23 cellular contexts compared by ENCODE assay signal in genomic region chr17:48549909-48550308, GRCh38. TPM values are rescaled to one million over a fixed set of nuclear protein-coding genes. Genes with fewer than 3 reads are reported as not detected.
A peak's percentile ranks its signal among the peaks of the same experiment; 100 is the strongest.
DNase-seq lines count a peak whose midpoint lies in the region; FAIRE-seq and TF ChIP-seq lines count a peak whose summit lies in the region.
"Had no signal": no experiment of that assay in that cellular context is flagged by ENCODE, and none has a peak within 500 bp of the region (broad histone marks: within the 10 kb centered on the region; RNA-seq: fewer than 3 reads in every experiment).

No MANE protein-coding gene starts in this region.

- TF ChIP-seq CTCF in endothelial cell of umbilical vein (IDR thresholded peaks at IDR 0.05; ENCODE audit: extremely low read depth in 1 of 2, insufficient read depth in 1 of 2, low read depth in 1 of 2, low read length in 2 of 2) (no peak), mesothelial cell of epicardium (IDR thresholded peaks at IDR 0.05; ENCODE audit: unreplicated experiment) (no peak), transverse colon (IDR thresholded peaks at IDR 0.05) (no peak)

- in situ Hi-C loops in transverse colon (cut with MboI; ENCODE audit: low pct_ligation_motif_present in 1 of 4, low pct_unique_long_range_greater_than_20kb in 1 of 4, low sequenced_read_pairs in 3 of 4): no loop called here

- FAIRE-seq in endothelial cell of umbilical vein (lab: Jason Lieb, UNC): no peak
- FAIRE-seq: RCC 7860 had no signal

- TF ChIP-seq EP300 in transverse colon (IDR thresholded peaks at IDR 0.05; ENCODE audit: low read depth): no peak

- no peaks in the 10 kb centered on the region for H3K9me3 Mint-ChIP-seq in mesothelial cell of epicardium
- H3K9me3 Mint-ChIP-seq: activated CD4-positive, alpha-beta memory T cell treated with anti-CD3 and anti-CD28 coated beads for 36 hours; activated naive CD4-positive, alpha-beta T cell treated with anti-CD3 and anti-CD28 coated beads, Interleukin-2, amount 50 U/mL, for 72 hours; activated T-cell treated with anti-CD3 and anti-CD28 coated beads, Interleukin-2, amount 50 U/mL, for 24 hours had no signal

- H3K4me3 Mint-ChIP-seq in mesothelial cell of epicardium: peak overlapping the region; percentile 49
- H3K4me3 Mint-ChIP-seq: activated CD4-positive, alpha-beta memory T cell treated with anti-CD3 and anti-CD28 coated beads for 36 hours; activated T-cell treated with anti-CD3 and anti-CD28 coated beads, Interleukin-2, amount 50 U/mL, for 24 hours; neural progenitor cell had no signal

- peaks cover 10 to 14% of the 10 kb centered on the region in 2 experiments for H3K36me3 ChIP-seq in endothelial cell of umbilical vein (ENCODE audit: control insufficient read depth in 2 of 2, extremely low read depth in 1 of 2, insufficient read depth in 2 of 2, low read length in 2 of 2)
- H3K36me3 ChIP-seq in transverse colon: no peaks in the 10 kb centered on the region
- H3K36me3 ChIP-seq in H7 (replicated peaks; ENCODE audit: control insufficient read depth, insufficient read depth, low read length): no peaks in the 10 kb centered on the region
- H3K36me3 ChIP-seq: BLaER1, neural progenitor cell had no signal

- H3K9ac ChIP-seq in endothelial cell of umbilical vein (replicated peaks; ENCODE audit: extremely low read depth, insufficient read depth, low read length): no peak overlapping the region
- H3K9ac ChIP-seq: BLaER1, neural progenitor cell had no signal

- H3K4me1 Mint-ChIP-seq in mesothelial cell of epicardium: peaks cover 88% of the 10 kb centered on the region

- H3K4me1 ChIP-seq in endothelial cell of umbilical vein (ENCODE audit: control insufficient read depth, extremely low read depth, insufficient read depth, low read length) (peaks cover 43% of the 10 kb centered on the region), transverse colon (peaks cover 28 to 82% (median 44%) of the 10 kb centered on the region in 4 donors)
- H3K4me1 ChIP-seq: BLaER1, neural progenitor cell had no signal

- BruUV-seq in endothelial cell of umbilical vein (replicated peaks; lab: Mats Ljungman, UMichigan): TSS peak; percentile 12

- H3K27me3 Mint-ChIP-seq in mesothelial cell of epicardium (ENCODE audit: low read depth): peaks cover 1% of the 10 kb centered on the region

- no peak overlapping the region for H3K4me3 ChIP-seq in endothelial cell of umbilical vein (replicated peaks in 1 of 3; ENCODE audit: insufficient read depth in 1 of 3, low read depth in 1 of 3, low read length in 3 of 3)
- H3K4me3 ChIP-seq in transverse colon: no peak overlapping the region
- no peak overlapping the region for H3K4me3 ChIP-seq in H7 (ENCODE audit: insufficient read depth, low read depth, low read length)
- H3K4me3 ChIP-seq: BLaER1, HAP-1, neural progenitor cell had no signal

- H2AFZ ChIP-seq in endothelial cell of umbilical vein (ENCODE audit: low read depth, low read length): no peak overlapping the region
- H2AFZ ChIP-seq: neural progenitor cell had no signal

- no peak overlapping the region for H3K4me2 ChIP-seq in endothelial cell of umbilical vein (ENCODE audit: insufficient read depth, low read length)
- H3K4me2 ChIP-seq: BLaER1, neural progenitor cell had no signal

- H3K27ac ChIP-seq in endothelial cell of umbilical vein (ENCODE audit: insufficient read depth, low read depth, low read length) (no peak overlapping the region), transverse colon (peak overlapping the region; percentile 89 to 95 (median 94))
- H3K27ac ChIP-seq: BLaER1, foreskin keratinocyte, neural progenitor cell had no signal

- H3K36me3 Mint-ChIP-seq in mesothelial cell of epicardium: peaks cover 19% of the 10 kb centered on the region
- H3K36me3 Mint-ChIP-seq: activated CD4-positive, alpha-beta memory T cell treated with anti-CD3 and anti-CD28 coated beads for 36 hours; activated naive CD4-positive, alpha-beta T cell treated with anti-CD3 and anti-CD28 coated beads, Interleukin-2, amount 50 U/mL, for 72 hours; neural progenitor cell had no signal

- H3K9me3 ChIP-seq in endothelial cell of umbilical vein (replicated peaks; ENCODE audit: control insufficient read depth, insufficient read depth, low read length) (no peaks in the 10 kb centered on the region), transverse colon (no peaks in the 10 kb centered on the region)
- H3K9me3 ChIP-seq: BLaER1, HAP-1 had no signal

- WGBS in transverse colon (ENCODE audit: low coverage in 1 of 2), 2 donors: 76 to 84% methylated on average over 6 to 7 of the region's 7 CpGs

- TF ChIP-seq POLR2A in endothelial cell of umbilical vein (IDR thresholded peaks at IDR 0.05; ENCODE audit: low read depth, low read length) (no peak), transverse colon (IDR thresholded peaks at IDR 0.05) (no peak)

- DNase-seq in M059J (ENCODE audit: low read depth) (peak; percentile 75), endothelial cell of umbilical vein (ENCODE audit: low read depth, low spot score) (no peak), mesothelial cell of epicardium (ENCODE audit: low spot score in 2 of 2, unreplicated experiment in 2 of 2) (no peak), transverse colon (no peak), DMS 273 treated with DMSO at 0.1 percent for 48 hours (lab: John Stamatoyannopoulos, UW) (no peak), NCI-H774 (lab: John Stamatoyannopoulos, UW) (no peak), H7 (no peak)
- DNase-seq in activated CD4-positive, alpha-beta T cell treated with anti-CD3 and anti-CD28 coated beads for 48 hours: no peak
- DNase-seq: activated CD4-positive, alpha-beta memory T cell treated with anti-CD3 and anti-CD28 coated beads for 36 hours; activated T-cell treated with anti-CD3 and anti-CD28 coated beads, Interleukin-2, amount 50 U/mL, for 24 hours; caudate nucleus; DMS153; effector CD8-positive, alpha-beta T cell; foreskin keratinocyte; NCI-H2171; stimulated activated CD4-positive, alpha-beta T cell treated with anti-CD3 and anti-CD28 coated beads, Interleukin-2, amount 100 ng/mL, for 24 hours had no signal

- intact Hi-C loops in endothelial cell of umbilical vein (cut with micrococcal nuclease) (loop anchor here (2.0 kb wide), 1 partner anchor 13 kb away; no protein-coding TSS in a partner anchor), transverse colon (cut with DNase I; ENCODE audit: low total_unique reads) (no loop called here)

- POLR2A ChIA-PET in endothelial cell of umbilical vein (lab: Charles Lee): no interaction called here

- no peaks in the 10 kb centered on the region for H3K9me1 ChIP-seq in endothelial cell of umbilical vein (replicated peaks; ENCODE audit: control insufficient read depth, extremely low read depth, insufficient read depth, low read length)

- peak overlapping the region; percentile 99 for H3K27ac Mint-ChIP-seq in mesothelial cell of epicardium
- H3K27ac Mint-ChIP-seq: activated CD4-positive, alpha-beta memory T cell treated with anti-CD3 and anti-CD28 coated beads for 36 hours; activated naive CD4-positive, alpha-beta T cell treated with anti-CD3 and anti-CD28 coated beads, Interleukin-2, amount 50 U/mL, for 72 hours; activated T-cell treated with anti-CD3 and anti-CD28 coated beads, Interleukin-2, amount 50 U/mL, for 24 hours; neural progenitor cell had no signal

- dilution Hi-C loops in endothelial cell of umbilical vein (cut with MboI; ENCODE audit: extremely low pct_ligation_motif_present, low sequenced_read_pairs): no loop called here

- peaks cover 49% of the 10 kb centered on the region for H3K79me2 ChIP-seq in endothelial cell of umbilical vein (ENCODE audit: control insufficient read depth, insufficient read depth, low read length)

- CTCF ChIA-PET in endothelial cell of umbilical vein (lab: Charles Lee): interaction anchor here (3.8 kb wide), 1 partner anchor 19 kb away, joined by 28 read pairs; no protein-coding TSS in a partner anchor

- H4K20me1 ChIP-seq in endothelial cell of umbilical vein (replicated peaks; ENCODE audit: control insufficient read depth, extremely low read depth, insufficient read depth, low read length): no peaks in the 10 kb centered on the region

- H3K27me3 ChIP-seq in endothelial cell of umbilical vein (ENCODE audit: control insufficient read depth in 2 of 2, insufficient read depth in 2 of 2, low read length in 2 of 2) (no peaks in the 10 kb centered on the region), transverse colon (no peaks in the 10 kb centered on the region), H7 (ENCODE audit: control insufficient read depth, insufficient read depth, low read length) (peaks cover 87% of the 10 kb centered on the region)

RNA-seq across cellular contexts. Expression of gene HOXB2, which starts 5.0 kb away (rescaled TPM):
- total RNA-seq in M059J (2014; rRNA removed; shearing (Covaris generic)): 17.4 and 30.7 TPM in 2 replicates
- total RNA-seq in endothelial cell of umbilical vein (21.5 and 23.3 TPM in 2 replicates), mesothelial cell of epicardium (46.6 to 47.2 TPM (median 46.7 TPM) in 3 replicates), transverse colon (10 to 100 TPM in 3 of 4 donors, not detected in 1; 13.5 to 93.9 (median 13.8) TPM)
- polyA plus RNA-seq in endothelial cell of umbilical vein: 14.1 and 16.8 TPM in 2 replicates
- polyA plus RNA-seq in endothelial cell of umbilical vein (2011; cell fraction: cytosol; rRNA removed): 6.8 and 8.4 TPM in 2 replicates
- 12.1 and 13.9 TPM in 2 replicates for polyA plus RNA-seq in endothelial cell of umbilical vein (2011; cell fraction: nucleus; rRNA removed)
- polyA plus RNA-seq in endothelial cell of umbilical vein (2012): 12.0 and 12.5 TPM in 2 replicates
- polyA minus RNA-seq in endothelial cell of umbilical vein: 3.1 and 3.5 TPM in 2 replicates
- not detected for polyA minus RNA-seq in endothelial cell of umbilical vein (2011; cell fraction: cytosol; rRNA and poly(A)+ RNA removed)
- polyA minus RNA-seq in endothelial cell of umbilical vein (2011; cell fraction: nucleus; rRNA and poly(A)+ RNA removed): 4.9 and 5.0 TPM in 2 replicates
- total RNA-seq in H7 (2014; rRNA removed; shearing (Covaris generic)): 11.8 and 16.1 TPM in 2 replicates
- total RNA-seq: temporal lobe had no signal

RNA-seq across cellular contexts. Expression of gene HOXB1, which starts 19.1 kb away (rescaled TPM):
- total RNA-seq in M059J (2014; rRNA removed; shearing (Covaris generic)): not detected in 2 replicates
- not detected in 2 replicates for total RNA-seq in endothelial cell of umbilical vein
- polyA plus RNA-seq in endothelial cell of umbilical vein: not detected in 2 replicates
- not detected in 2 replicates for polyA plus RNA-seq in endothelial cell of umbilical vein (2011; cell fraction: cytosol; rRNA removed)
- not detected in 2 replicates for polyA plus RNA-seq in endothelial cell of umbilical vein (2011; cell fraction: nucleus; rRNA removed)
- polyA plus RNA-seq in endothelial cell of umbilical vein (2012): not detected in 2 replicates
- not detected in 2 replicates for polyA minus RNA-seq in endothelial cell of umbilical vein
- polyA minus RNA-seq in endothelial cell of umbilical vein (2011; cell fraction: cytosol; rRNA and poly(A)+ RNA removed): not detected
- polyA minus RNA-seq in endothelial cell of umbilical vein (2011; cell fraction: nucleus; rRNA and poly(A)+ RNA removed): 0.19 TPM in 1 of 2 replicates, not detected in the other
- 0.24 to 0.43 TPM (median 0.25 TPM) in 3 replicates for total RNA-seq in mesothelial cell of epicardium
- total RNA-seq in transverse colon: not detected
- 4.5 and 6.4 TPM in 2 replicates for total RNA-seq in H7 (2014; rRNA removed; shearing (Covaris generic))
- total RNA-seq: activated CD4-positive, alpha-beta memory T cell treated with anti-CD3 and anti-CD28 coated beads for 36 hours; activated naive CD4-positive, alpha-beta T cell treated with anti-CD3 and anti-CD28 coated beads, Interleukin-2, amount 50 U/mL, for 72 hours; foreskin keratinocyte; lung microvascular endothelial cell; temporal lobe had no signal
- polyA plus RNA-seq: foreskin keratinocyte had no signal

RNA-seq across cellular contexts. Expression of gene HOXB4, which starts 28.2 kb away (rescaled TPM):
- 0.20 and 0.57 TPM in 2 replicates for total RNA-seq in M059J (2014; rRNA removed; shearing (Covaris generic))
- total RNA-seq in endothelial cell of umbilical vein (11.2 and 13.1 TPM in 2 replicates), mesothelial cell of epicardium (34.2 to 39.2 TPM (median 34.4 TPM) in 3 replicates), transverse colon (1 to 10 TPM in 3 of 4 donors, not detected in 1; 1.9 to 4.8 (median 2.0) TPM)
- polyA plus RNA-seq in endothelial cell of umbilical vein: 4.6 and 5.4 TPM in 2 replicates
- 2.5 and 3.3 TPM in 2 replicates for polyA plus RNA-seq in endothelial cell of umbilical vein (2011; cell fraction: cytosol; rRNA removed)
- polyA plus RNA-seq in endothelial cell of umbilical vein (2011; cell fraction: nucleus; rRNA removed): 13.6 and 14.6 TPM in 2 replicates
- 5.2 and 5.6 TPM in 2 replicates for polyA plus RNA-seq in endothelial cell of umbilical vein (2012)
- 3.6 and 4.6 TPM in 2 replicates for polyA minus RNA-seq in endothelial cell of umbilical vein
- 0.51 TPM for polyA minus RNA-seq in endothelial cell of umbilical vein (2011; cell fraction: cytosol; rRNA and poly(A)+ RNA removed)
- polyA minus RNA-seq in endothelial cell of umbilical vein (2011; cell fraction: nucleus; rRNA and poly(A)+ RNA removed): 8.2 and 8.8 TPM in 2 replicates
- 0.03 TPM in 1 of 2 replicates, not detected in the other for total RNA-seq in H7 (2014; rRNA removed; shearing (Covaris generic))
- total RNA-seq: temporal lobe had no signal

RNA-seq across cellular contexts. Expression of gene HOXB3, which starts 40.1 kb away (rescaled TPM):
- total RNA-seq in M059J (2014; rRNA removed; shearing (Covaris generic)): 10.2 and 15.4 TPM in 2 replicates
- 45.0 and 56.6 TPM in 2 replicates for total RNA-seq in endothelial cell of umbilical vein
- polyA plus RNA-seq in endothelial cell of umbilical vein: 29.6 and 33.0 TPM in 2 replicates
- 7.9 and 11.6 TPM in 2 replicates for polyA plus RNA-seq in endothelial cell of umbilical vein (2011; cell fraction: cytosol; rRNA removed)
- polyA plus RNA-seq in endothelial cell of umbilical vein (2011; cell fraction: nucleus; rRNA removed): 81.4 and 85.1 TPM in 2 replicates
- polyA plus RNA-seq in endothelial cell of umbilical vein (2012): 19.0 and 19.8 TPM in 2 replicates
- 7.7 and 13.3 TPM in 2 replicates for polyA minus RNA-seq in endothelial cell of umbilical vein
- 1.3 TPM for polyA minus RNA-seq in endothelial cell of umbilical vein (2011; cell fraction: cytosol; rRNA and poly(A)+ RNA removed)
- polyA minus RNA-seq in endothelial cell of umbilical vein (2011; cell fraction: nucleus; rRNA and poly(A)+ RNA removed): 18.1 and 32.3 TPM in 2 replicates
- total RNA-seq in mesothelial cell of epicardium: 282 to 303 TPM (median 282 TPM) in 3 replicates
- 10 to 100 TPM; 25.7 to 57.1 (median 34.9) TPM for total RNA-seq in transverse colon
- 4.5 and 6.8 TPM in 2 replicates for total RNA-seq in H7 (2014; rRNA removed; shearing (Covaris generic))
- total RNA-seq: temporal lobe had no signal

RNA-seq across cellular contexts. Expression of gene HOXB5, which starts 43.7 kb away (rescaled TPM):
- total RNA-seq in M059J (2014; rRNA removed; shearing (Covaris generic)): 0.10 and 0.37 TPM in 2 replicates
- total RNA-seq in endothelial cell of umbilical vein (7.3 and 8.5 TPM in 2 replicates), mesothelial cell of epicardium (28.6 to 32.4 TPM (median 31.1 TPM) in 3 replicates), transverse colon (10 to 100 TPM; 10.5 to 35.4 (median 18.7) TPM)
- polyA plus RNA-seq in endothelial cell of umbilical vein: 2.0 and 2.6 TPM in 2 replicates
- 1.0 and 1.1 TPM in 2 replicates for polyA plus RNA-seq in endothelial cell of umbilical vein (2011; cell fraction: cytosol; rRNA removed)
- 13.1 and 13.2 TPM in 2 replicates for polyA plus RNA-seq in endothelial cell of umbilical vein (2011; cell fraction: nucleus; rRNA removed)
- 3.3 and 3.5 TPM in 2 replicates for polyA plus RNA-seq in endothelial cell of umbilical vein (2012)
- 0.57 and 0.58 TPM in 2 replicates for polyA minus RNA-seq in endothelial cell of umbilical vein
- 0.82 TPM for polyA minus RNA-seq in endothelial cell of umbilical vein (2011; cell fraction: cytosol; rRNA and poly(A)+ RNA removed)
- 2.5 and 2.6 TPM in 2 replicates for polyA minus RNA-seq in endothelial cell of umbilical vein (2011; cell fraction: nucleus; rRNA and poly(A)+ RNA removed)
- not detected in 2 replicates for total RNA-seq in H7 (2014; rRNA removed; shearing (Covaris generic))
- total RNA-seq: activated CD4-positive, alpha-beta memory T cell treated with anti-CD3 and anti-CD28 coated beads for 36 hours; activated naive CD4-positive, alpha-beta T cell treated with anti-CD3 and anti-CD28 coated beads, Interleukin-2, amount 50 U/mL, for 72 hours; foreskin keratinocyte; lung microvascular endothelial cell; temporal lobe had no signal
- polyA plus RNA-seq: foreskin keratinocyte had no signal
